In genomic region chr3:4586381-4586780, GRCh38 we compare ENCODE assay signal across 20 cellular contexts.
DNase-seq lines count a peak whose midpoint lies in the region; ATAC-seq and TF ChIP-seq lines count a peak whose summit lies in the region.
"Had no signal": no experiment of that assay in that cellular context is flagged by ENCODE, and none has a peak within 500 bp of the region (broad histone marks: within the 10 kb centered on the region; RNA-seq: fewer than 3 reads in every experiment).

No MANE protein-coding gene starts in this region.

- no peaks in the 10 kb centered on the region for H3K27me3 Mint-ChIP-seq in effector memory CD8-positive, alpha-beta T cell
- H3K27me3 Mint-ChIP-seq in nephron (ENCODE audit: low read depth): no peaks in the 10 kb centered on the region
- H3K27me3 Mint-ChIP-seq: CD4-positive, alpha-beta memory T cell had no signal

- H3K9me3 ChIP-seq in left ventricle myocardium inferior (replicated peaks): no peaks in the 10 kb centered on the region
- H3K9me3 ChIP-seq in right atrium auricular region: no peaks in the 10 kb centered on the region
- H3K9me3 ChIP-seq in psoas muscle: no peaks in the 10 kb centered on the region
- H3K9me3 ChIP-seq: A549, HAP-1 had no signal

- H3K4me1 ChIP-seq in left ventricle myocardium inferior: peaks cover 87% of the 10 kb centered on the region
- peaks cover 5 to 81% of the 10 kb centered on the region in 2 donors for H3K4me1 ChIP-seq in right atrium auricular region
- H3K4me1 ChIP-seq in psoas muscle: no peaks in the 10 kb centered on the region
- H3K4me1 ChIP-seq: A549 had no signal

- 77 to 82% (median 78%) methylated on average over 4 of the region's 4 CpGs for WGBS in psoas muscle, 3 donors

- H3K27ac ChIP-seq in left ventricle myocardium inferior (replicated peaks) (peak overlapping the region; percentile 15), right atrium auricular region (no peak overlapping the region), psoas muscle (no peak overlapping the region)
- H3K27ac ChIP-seq: A549, GM23248 had no signal

- TF ChIP-seq CTCF in left ventricle myocardium inferior (IDR thresholded peaks at IDR 0.05; ENCODE audit: borderline replicate concordance) (no peak), right atrium auricular region (IDR thresholded peaks at IDR 0.05) (no peak), nephron (IDR thresholded peaks at IDR 0.05; ENCODE audit: unreplicated experiment in 3 of 3) (no peak), psoas muscle (IDR thresholded peaks at IDR 0.05) (no peak)

- no peak for ATAC-seq in effector memory CD8-positive, alpha-beta T cell (replicated peaks)
- ATAC-seq in psoas muscle: no peak
- no peak for ATAC-seq in HG03039 (IDR thresholded peaks at IDR 0.05; ENCODE audit: unreplicated experiment)
- ATAC-seq in HG02870 (IDR thresholded peaks at IDR 0.05; ENCODE audit: unreplicated experiment): no peak
- ATAC-seq: A549 had no signal

- DNase-seq in left ventricle myocardium inferior: no peak
- no peak for DNase-seq in right atrium auricular region (ENCODE audit: low spot score)
- no peak for DNase-seq in effector memory CD8-positive, alpha-beta T cell
- no peak for DNase-seq in psoas muscle
- DNase-seq: Calu3; CD4-positive, alpha-beta memory T cell; DMS53; EL; KBM-7; NCI-H1105 treated with DMSO at 0.1 percent for 48 hours; NCI-H1694; NK-92 treated with Interleukin-12 subunit alpha and Interleukin-12 subunit beta, amount 100 ng/mL, for 24 hours; SHP77 had no signal

- peaks cover 7% of the 10 kb centered on the region for H3K36me3 Mint-ChIP-seq in effector memory CD8-positive, alpha-beta T cell (ENCODE audit: insufficient read depth)
- H3K36me3 Mint-ChIP-seq in nephron (ENCODE audit: low read depth): no peaks in the 10 kb centered on the region

- peaks cover 41 to 74% of the 10 kb centered on the region in 2 donors for H3K4me1 Mint-ChIP-seq in effector memory CD8-positive, alpha-beta T cell (ENCODE audit: low read depth in 2 of 2)
- peaks cover 62% of the 10 kb centered on the region for H3K4me1 Mint-ChIP-seq in nephron

- intact Hi-C loops in left ventricle myocardium inferior (cut with micrococcal nuclease): loop anchor here (10.0 kb wide), 1 partner anchor 92 kb away; the partner anchor contains the start of gene ITPR1
- intact Hi-C loops in psoas muscle (cut with DNase I): no loop called here

- no peaks in the 10 kb centered on the region for H3K9me3 Mint-ChIP-seq in effector memory CD8-positive, alpha-beta T cell
- no peaks in the 10 kb centered on the region for H3K9me3 Mint-ChIP-seq in nephron
- H3K9me3 Mint-ChIP-seq: CD4-positive, alpha-beta memory T cell had no signal

- no peaks in the 10 kb centered on the region for H3K36me3 ChIP-seq in left ventricle myocardium inferior
- no peaks in the 10 kb centered on the region for H3K36me3 ChIP-seq in right atrium auricular region
- H3K36me3 ChIP-seq in psoas muscle (ENCODE audit: insufficient read depth in 1 of 2, low read depth in 1 of 2): no peaks in the 10 kb centered on the region
- H3K36me3 ChIP-seq: HAP-1 had no signal

- H3K4me3 Mint-ChIP-seq in effector memory CD8-positive, alpha-beta T cell: peak overlapping the region; percentile 61 to 64
- H3K4me3 Mint-ChIP-seq in nephron: no peak overlapping the region

- no peak overlapping the region for H3K4me3 ChIP-seq in left ventricle myocardium inferior
- H3K4me3 ChIP-seq in right atrium auricular region: no peak overlapping the region
- H3K4me3 ChIP-seq in psoas muscle: no peak overlapping the region
- H3K4me3 ChIP-seq: A549, GM12878, GM23248, HAP-1 had no signal

- H3K27me3 ChIP-seq in left ventricle myocardium inferior (ENCODE audit: low read depth) (no peaks in the 10 kb centered on the region), right atrium auricular region (no peaks in the 10 kb centered on the region), psoas muscle (ENCODE audit: insufficient read depth in 3 of 3, low read length in 2 of 3) (no peaks in the 10 kb centered on the region)

- H3K27ac Mint-ChIP-seq in effector memory CD8-positive, alpha-beta T cell: peak overlapping the region in 1 of 2 donors; percentile 93
- H3K27ac Mint-ChIP-seq in nephron: peak overlapping the region; percentile 28 to 77 (median 54)

Comparison
In these comparisons a context has a peak if more than half of its experiments do, and no peak if none do; other contexts are left out.
1. H3K4me3 Mint-ChIP-seq: peak in effector memory CD8-positive, alpha-beta T cell (2 of 2); none in nephron (0 of 3).